In the genomic region with DNA sequence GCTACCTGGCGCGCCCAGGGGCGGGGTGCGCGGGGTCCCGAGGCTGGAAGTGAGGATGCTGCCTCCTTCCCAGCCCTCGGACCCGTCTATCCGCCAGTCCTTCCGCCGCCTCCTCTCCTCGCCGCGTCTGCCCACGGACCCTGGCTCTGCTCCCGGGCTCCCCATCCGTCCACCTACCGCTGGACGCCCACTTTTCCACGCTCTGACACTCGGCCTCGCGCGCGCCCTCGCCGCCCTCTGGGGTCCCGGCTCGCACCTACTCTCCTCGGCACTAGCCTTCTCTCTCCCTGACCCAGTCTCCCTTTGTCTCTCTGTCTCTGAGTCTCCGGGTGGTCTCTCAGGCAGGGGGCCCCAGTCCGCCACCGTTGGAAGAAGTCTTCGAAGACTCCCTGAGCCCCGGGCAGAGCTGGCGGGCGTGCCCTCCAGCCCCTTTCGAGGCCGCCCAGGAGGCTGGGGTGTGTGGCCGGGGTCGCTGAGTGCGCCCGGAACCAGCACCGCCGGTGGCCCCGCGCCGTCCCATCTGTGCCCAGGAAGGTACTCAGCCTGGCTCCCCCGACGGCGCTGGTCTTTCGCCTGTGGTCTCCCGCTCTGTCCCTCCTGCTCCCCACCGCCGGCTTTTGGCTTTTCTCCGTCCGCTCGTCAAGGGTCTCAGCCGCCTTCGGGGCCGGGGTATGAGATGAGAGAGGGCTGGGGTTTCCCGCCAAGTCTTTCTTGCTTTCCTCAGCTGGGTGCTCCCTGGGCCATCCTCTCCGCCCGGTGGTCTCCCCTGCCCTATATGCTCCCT, we compare ENCODE assay signal across 1 cellular context.
TF ChIP-seq lines count a peak whose summit lies in the region.

No MANE protein-coding gene starts in this region.

TF ChIP-seq in GM12878, 131 proteins besides CTCF, POLR2A, EP300 and RAD21:
- TF ChIP-seq SUZ12 (IDR thresholded peaks at IDR 0.05; ENCODE audit: unreplicated experiment): peak; percentile 54
- TF ChIP-seq ZNF217 (IDR thresholded peaks at IDR 0.05): no peak
